ENCODE assay signal across 1 cellular context in genomic region chr3:134373942-134374790, GRCh38.
TF ChIP-seq lines count a peak whose summit lies in the region.

TSS of gene AMOTL2 (minus strand) at chr3:134374447. CDS start at chr3:134371433, 3,014 bp downstream.

TF ChIP-seq in HepG2, 621 proteins besides CTCF, POLR2A, EP300 and RAD21 (continued from another document and continues in another):
- TF ChIP-seq ZBTB40 (IDR thresholded peaks at IDR 0.05) (no peak), ZBTB40 (CRISPR knock-in tag; IDR thresholded peaks at IDR 0.05) (peak; percentile 70; the same call in 1 of the 2 replicates), TBP (CRISPR knock-in tag; IDR thresholded peaks at IDR 0.05) (0 out of 2 replicates have a peak, but pooled peaks have one; percentile 60), ZNF234 (CRISPR knock-in tag; conservative IDR thresholded peaks at IDR 0.05) (peak; percentile 70; the same call in 1 of the 2 replicates), TSC22D2 (CRISPR knock-in tag; IDR thresholded peaks at IDR 0.05; ENCODE audit: borderline replicate concordance) (no peak), GABPA (IDR thresholded peaks at IDR 0.05; ENCODE audit: low read depth, low read length) (no peak), GABPA (CRISPR knock-in tag; IDR thresholded peaks at IDR 0.05; ENCODE audit: low read depth) (no peak), SP140L (CRISPR knock-in tag; IDR thresholded peaks at IDR 0.05; ENCODE audit: borderline replicate concordance) (no peak), CEBPZ (IDR thresholded peaks at IDR 0.05; ENCODE audit: low read length) (no peak), GATAD1 (CRISPR knock-in tag; IDR thresholded peaks at IDR 0.05) (no peak), TAF15 (IDR thresholded peaks at IDR 0.05; ENCODE audit: low read depth, low read length, poor library complexity, severe bottlenecking) (peak; percentile 75), ZNF781 (CRISPR knock-in tag; IDR thresholded peaks at IDR 0.05; ENCODE audit: borderline replicate concordance, not compliant biosample characterization) (no peak), PBX3 (CRISPR knock-in tag; IDR thresholded peaks at IDR 0.05; ENCODE audit: borderline replicate concordance) (no peak), HNF1B (CRISPR knock-in tag; IDR thresholded peaks at IDR 0.05) (peak; percentile 65; the same call in 1 of the 2 replicates), AGO1 (IDR thresholded peaks at IDR 0.05; ENCODE audit: low read depth, low read length, poor library complexity, severe bottlenecking) (peak; percentile 64), SPEN (CRISPR knock-in tag; IDR thresholded peaks at IDR 0.05; ENCODE audit: low read depth) (peak; percentile 61; the same call in 1 of the 2 replicates), ZNF749 (CRISPR knock-in tag; IDR thresholded peaks at IDR 0.05; ENCODE audit: borderline replicate concordance) (peak; percentile 55; the same call in 1 of the 2 replicates), PRMT3 (CRISPR knock-in tag; IDR thresholded peaks at IDR 0.05; ENCODE audit: borderline replicate concordance, low read depth) (no peak), RBM39 (IDR thresholded peaks at IDR 0.05; ENCODE audit: low read depth, low read length, poor library complexity, severe bottlenecking) (peak; percentile 94), ATF5 (CRISPR knock-in tag; IDR thresholded peaks at IDR 0.05; ENCODE audit: low read depth) (no peak), MED1 (CRISPR knock-in tag; IDR thresholded peaks at IDR 0.05) (peak; percentile 78), FOXO4 (CRISPR knock-in tag; conservative IDR thresholded peaks at IDR 0.05) (no peak), ATAD3A (CRISPR knock-in tag; IDR thresholded peaks at IDR 0.05) (no peak), MED13 (CRISPR knock-in tag; IDR thresholded peaks at IDR 0.05) (peak; percentile 84; the same call in 1 of the 2 replicates), ZNF562 (CRISPR knock-in tag; IDR thresholded peaks at IDR 0.05; ENCODE audit: borderline replicate concordance) (0 out of 2 replicates have a peak, but pooled peaks have one; percentile 35), PCBP2 (optimal IDR thresholded peaks at IDR 0.05; ENCODE audit: low read depth, low read length, poor library complexity, severe bottlenecking) (no peak), MLLT10 (CRISPR knock-in tag; IDR thresholded peaks at IDR 0.05) (no peak), CBX1 (IDR thresholded peaks at IDR 0.05; ENCODE audit: low read depth) (no peak)
- TF ChIP-seq, protein P1, sequence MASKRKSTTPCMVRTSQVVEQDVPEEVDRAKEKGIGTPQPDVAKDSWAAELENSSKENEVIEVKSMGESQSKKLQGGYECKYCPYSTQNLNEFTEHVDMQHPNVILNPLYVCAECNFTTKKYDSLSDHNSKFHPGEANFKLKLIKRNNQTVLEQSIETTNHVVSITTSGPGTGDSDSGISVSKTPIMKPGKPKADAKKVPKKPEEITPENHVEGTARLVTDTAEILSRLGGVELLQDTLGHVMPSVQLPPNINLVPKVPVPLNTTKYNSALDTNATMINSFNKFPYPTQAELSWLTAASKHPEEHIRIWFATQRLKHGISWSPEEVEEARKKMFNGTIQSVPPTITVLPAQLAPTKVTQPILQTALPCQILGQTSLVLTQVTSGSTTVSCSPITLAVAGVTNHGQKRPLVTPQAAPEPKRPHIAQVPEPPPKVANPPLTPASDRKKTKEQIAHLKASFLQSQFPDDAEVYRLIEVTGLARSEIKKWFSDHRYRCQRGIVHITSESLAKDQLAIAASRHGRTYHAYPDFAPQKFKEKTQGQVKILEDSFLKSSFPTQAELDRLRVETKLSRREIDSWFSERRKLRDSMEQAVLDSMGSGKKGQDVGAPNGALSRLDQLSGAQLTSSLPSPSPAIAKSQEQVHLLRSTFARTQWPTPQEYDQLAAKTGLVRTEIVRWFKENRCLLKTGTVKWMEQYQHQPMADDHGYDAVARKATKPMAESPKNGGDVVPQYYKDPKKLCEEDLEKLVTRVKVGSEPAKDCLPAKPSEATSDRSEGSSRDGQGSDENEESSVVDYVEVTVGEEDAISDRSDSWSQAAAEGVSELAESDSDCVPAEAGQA (IDR thresholded peaks at IDR 0.05; ENCODE audit: low read depth), result no peak
- TF ChIP-seq, protein P1 (CRISPR knock-in tag; IDR thresholded peaks at IDR 0.05; ENCODE audit: borderline replicate concordance), result peak; percentile 61; the same call in 1 of the 2 replicates
